ENCODE assay signal across 2 cellular contexts in genomic region chr21:25732091-25732760, GRCh38.
TF ChIP-seq lines count a peak whose summit lies in the region.

No MANE protein-coding gene starts in this region.

TF ChIP-seq in HEK293, 187 proteins besides CTCF, POLR2A, EP300 and RAD21:
- TF ChIP-seq GLI2 (tag by site-specific recombination; IDR thresholded peaks at IDR 0.05; ENCODE audit: borderline replicate concordance, low read depth) (no peak), ZNF670 (tag by site-specific recombination; IDR thresholded peaks at IDR 0.05; ENCODE audit: low read depth) (no peak), PATZ1 (tag by site-specific recombination; IDR thresholded peaks at IDR 0.05) (no peak), ZNF362 (tag by site-specific recombination; IDR thresholded peaks at IDR 0.05) (0 out of 2 replicates have a peak, but pooled peaks have one; percentile 27), ZNF132 (tag by site-specific recombination; IDR thresholded peaks at IDR 0.05; ENCODE audit: borderline replicate concordance) (no peak), ZNF121 (tag by site-specific recombination; IDR thresholded peaks at IDR 0.05) (peak; percentile 45; the same call in 1 of the 2 replicates)

TF ChIP-seq in K562, 482 proteins besides CTCF, POLR2A, EP300 and RAD21:
- TF ChIP-seq PTBP1 (IDR thresholded peaks at IDR 0.05; ENCODE audit: low read depth, low read length) (no peak), TEAD1 (CRISPR knock-in tag; IDR thresholded peaks at IDR 0.05) (0 out of 4 replicates have a peak, but pooled peaks of 1 of the 2 experiments have one; percentile 28), MAFK (IDR thresholded peaks at IDR 0.05; ENCODE audit: low read length) (no peak), ZNF699 (CRISPR knock-in tag; IDR thresholded peaks at IDR 0.05; ENCODE audit: insufficient replicate concordance) (no peak), POLR2G (IDR thresholded peaks at IDR 0.05; ENCODE audit: low read depth, low read length) (no peak), ZNF282 (CRISPR knock-in tag; IDR thresholded peaks at IDR 0.05) (no peak), TEAD4 (IDR thresholded peaks at IDR 0.05; ENCODE audit: low read length) (no peak), TEAD4 (CRISPR knock-in tag; IDR thresholded peaks at IDR 0.05; ENCODE audit: borderline replicate concordance) (0 out of 2 replicates have a peak, but pooled peaks have one; percentile 19), ZNF224 (CRISPR knock-in tag; IDR thresholded peaks at IDR 0.05) (no peak), ZBTB1 (CRISPR knock-in tag; IDR thresholded peaks at IDR 0.05; ENCODE audit: borderline replicate concordance, low read depth) (no peak), ZNF3 (CRISPR knock-in tag; IDR thresholded peaks at IDR 0.05) (no peak), SMAD3 (CRISPR knock-in tag; conservative IDR thresholded peaks at IDR 0.05) (no peak), CREB3L1 (IDR thresholded peaks at IDR 0.05; ENCODE audit: borderline replicate concordance, low read depth) (no peak), PURB (CRISPR knock-in tag; IDR thresholded peaks at IDR 0.05; ENCODE audit: low read depth) (no peak), FOSL1 (tag; conservative IDR thresholded peaks at IDR 0.05) (no peak)
TF ChIP-seq in K562: peak in this region for 2.
